26 cellular contexts compared by ENCODE assay signal in the genomic region with DNA sequence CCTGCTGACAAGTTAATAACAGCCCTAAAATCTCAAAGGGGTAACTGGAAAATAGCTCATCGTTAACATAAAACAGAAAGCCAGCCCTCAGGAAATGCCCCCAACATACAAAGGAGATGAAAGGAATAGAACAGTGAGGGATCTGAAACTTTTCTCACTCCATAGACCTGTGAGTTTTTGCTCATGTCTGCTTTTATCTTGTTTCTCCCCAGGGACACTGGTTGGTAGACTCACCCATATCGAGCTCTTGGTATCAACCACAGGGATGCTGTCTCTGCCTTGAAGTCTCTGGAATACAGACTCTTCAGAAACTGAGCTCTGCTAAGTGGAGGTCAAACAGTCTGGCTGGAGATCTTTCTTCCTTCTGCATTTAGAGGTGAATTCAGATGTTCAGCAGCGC.
"Had no signal": no experiment of that assay in that cellular context is flagged by ENCODE, and none has a peak within 500 bp of the region (broad histone marks: within the 10 kb centered on the region; RNA-seq: fewer than 3 reads in every experiment).

No MANE protein-coding gene starts in this region.

- H3K9ac ChIP-seq: neural progenitor cell, parathyroid adenoma had no signal

- ATAC-seq: natural killer cell; psoas muscle; right lobe of liver; stimulated activated naive B cell treated with anti-CD40 and anti-IgM and Interleukin-4, amounts not matched to agents 10 μg/mL and 1 μg/mL and 100 μg/mL, for 72 hours; stimulated activated naive CD8-positive, alpha-beta T cell treated with anti-CD3 and anti-CD28 coated beads, Interleukin-15, Interleukin-2, amounts not matched to agents 100 U/mL and 50 U/mL, for 24 hours; upper lobe of right lung had no signal

- H3K4me1 Mint-ChIP-seq: mesothelial cell of epicardium; naive B cell; natural killer cell; neural progenitor cell; stimulated activated naive B cell treated with anti-CD40 and anti-IgM and Interleukin-4, amounts not matched to agents 10 μg/mL and 1 μg/mL and 100 μg/mL, for 72 hours had no signal

- H3K27me3 ChIP-seq: hepatocyte, neural progenitor cell, neutrophil, right lobe of liver, stomach, testis, thyroid gland, transverse colon, upper lobe of right lung had no signal

- DNase-seq: islet precursor cell; left ventricle myocardium inferior; mesenchymal stem cell; naive B cell; natural killer cell; nephron progenitor cell; occipital lobe; psoas muscle; right lobe of liver; stimulated activated CD4-positive, alpha-beta T cell treated with anti-CD3 and anti-CD28 coated beads, Interleukin-12 subunit alpha, Interleukin-12 subunit beta, amount 100 ng/mL, for 4 hours; stimulated activated CD4-positive, alpha-beta T cell treated with anti-CD3 and anti-CD28 coated beads, Interleukin-15, amount 100 ng/mL, for 24 hours; stimulated activated CD4-positive, alpha-beta T cell treated with anti-CD3 and anti-CD28 coated beads, Interleukin-2, amount 100 ng/mL, for 24 hours; stimulated activated CD4-positive, alpha-beta T cell treated with anti-CD3 and anti-CD28 coated beads, Interleukin-4, amount 100 ng/mL, for 1 hour; stimulated activated naive B cell treated with anti-CD40 and anti-IgM and Interleukin-4, amounts not matched to agents 10 μg/mL and 1 μg/mL and 100 μg/mL, for 72 hours; stimulated activated naive CD8-positive, alpha-beta T cell treated with anti-CD3 and anti-CD28 coated beads, Interleukin-15, Interleukin-2, amounts not matched to agents 100 U/mL and 50 U/mL, for 24 hours; stomach; testis; thyroid gland; transverse colon; upper lobe of right lung had no signal

- H3K79me2 ChIP-seq: hepatocyte, parathyroid adenoma had no signal

- H3K4me3 Mint-ChIP-seq: mesothelial cell of epicardium; naive B cell; natural killer cell; nephron progenitor cell; neural progenitor cell; stimulated activated naive B cell treated with anti-CD40 and anti-IgM and Interleukin-4, amounts not matched to agents 10 μg/mL and 1 μg/mL and 100 μg/mL, for 72 hours had no signal

- H3K27ac Mint-ChIP-seq: mesothelial cell of epicardium; naive B cell; natural killer cell; nephron progenitor cell; neural progenitor cell; stimulated activated naive B cell treated with anti-CD40 and anti-IgM and Interleukin-4, amounts not matched to agents 10 μg/mL and 1 μg/mL and 100 μg/mL, for 72 hours had no signal

- H3K9me3 ChIP-seq: psoas muscle, testis, thyroid gland, transverse colon had no signal

- H3K4me3 ChIP-seq: hepatocyte, left ventricle myocardium inferior, neural progenitor cell, psoas muscle, right lobe of liver, stomach, testis, thyroid gland, transverse colon, upper lobe of right lung had no signal

- H2AFZ ChIP-seq: hepatocyte, neural progenitor cell, parathyroid adenoma had no signal

- H3K36me3 Mint-ChIP-seq: neural progenitor cell had no signal

- H3K27ac ChIP-seq: hepatocyte, left ventricle myocardium inferior, neural progenitor cell, neutrophil, parathyroid adenoma, psoas muscle, right lobe of liver, stomach, testis, thyroid gland, transverse colon, upper lobe of right lung had no signal

- H3K36me3 ChIP-seq: left ventricle myocardium inferior, neural progenitor cell, neutrophil, right lobe of liver, stomach, thyroid gland, transverse colon, upper lobe of right lung had no signal

- H3K4me2 ChIP-seq: hepatocyte, neural progenitor cell had no signal

- FAIRE-seq: urothelium cell line had no signal

- H3K4me1 ChIP-seq: left ventricle myocardium inferior, neural progenitor cell, parathyroid adenoma, psoas muscle, right lobe of liver, stomach, testis, thyroid gland, transverse colon, upper lobe of right lung had no signal
